In the genomic region with DNA sequence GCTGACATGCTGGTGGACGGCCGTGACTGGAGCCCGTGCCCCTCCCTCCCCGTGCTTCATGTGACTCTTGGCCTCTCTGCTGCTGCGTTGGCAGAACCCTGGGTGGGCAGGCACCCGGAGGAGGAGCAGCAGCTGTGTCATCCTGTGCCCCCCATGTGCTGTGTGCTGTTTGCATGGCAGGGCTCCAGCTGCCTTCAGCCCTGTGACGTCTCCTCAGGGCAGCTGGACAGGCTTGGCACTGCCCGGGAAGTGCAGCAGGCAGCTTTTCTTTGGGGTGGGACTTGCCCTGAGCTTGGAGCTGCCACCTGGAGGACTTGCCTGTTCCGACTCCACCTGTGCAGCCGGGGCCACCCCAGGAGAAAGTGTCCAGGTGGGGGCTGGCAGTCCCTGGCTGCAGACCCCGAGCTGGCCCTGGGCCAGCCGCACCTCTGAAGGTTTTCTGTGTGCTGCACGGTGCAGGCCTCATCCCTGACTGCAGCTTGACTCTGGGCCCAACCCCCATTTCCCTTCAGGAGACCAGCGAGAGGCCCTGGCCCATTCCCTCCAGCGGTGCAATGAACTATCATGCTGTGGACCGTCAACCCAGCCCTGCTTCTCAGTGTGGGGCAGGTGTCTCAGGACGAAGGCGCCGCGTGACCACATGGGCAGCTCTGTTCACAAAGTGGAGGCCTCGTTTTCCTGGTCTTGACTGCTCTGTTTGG, we compare ENCODE assay signal across 1 cellular context.
TF ChIP-seq lines count a peak whose summit lies in the region.

No MANE protein-coding gene starts in this region.

TF ChIP-seq in HepG2, 621 proteins besides CTCF, POLR2A, EP300 and RAD21:
- no peak for TF ChIP-seq TBL1XR1 (IDR thresholded peaks at IDR 0.05; ENCODE audit: borderline replicate concordance, low read length, partially characterized antibody)
- TF ChIP-seq CREB1 (IDR thresholded peaks at IDR 0.05): 0 out of 2 replicates have a peak, but pooled peaks have one; percentile 8
- no peak for TF ChIP-seq CREB1 (CRISPR knock-in tag; IDR thresholded peaks at IDR 0.05)
- TF ChIP-seq, protein P1, sequence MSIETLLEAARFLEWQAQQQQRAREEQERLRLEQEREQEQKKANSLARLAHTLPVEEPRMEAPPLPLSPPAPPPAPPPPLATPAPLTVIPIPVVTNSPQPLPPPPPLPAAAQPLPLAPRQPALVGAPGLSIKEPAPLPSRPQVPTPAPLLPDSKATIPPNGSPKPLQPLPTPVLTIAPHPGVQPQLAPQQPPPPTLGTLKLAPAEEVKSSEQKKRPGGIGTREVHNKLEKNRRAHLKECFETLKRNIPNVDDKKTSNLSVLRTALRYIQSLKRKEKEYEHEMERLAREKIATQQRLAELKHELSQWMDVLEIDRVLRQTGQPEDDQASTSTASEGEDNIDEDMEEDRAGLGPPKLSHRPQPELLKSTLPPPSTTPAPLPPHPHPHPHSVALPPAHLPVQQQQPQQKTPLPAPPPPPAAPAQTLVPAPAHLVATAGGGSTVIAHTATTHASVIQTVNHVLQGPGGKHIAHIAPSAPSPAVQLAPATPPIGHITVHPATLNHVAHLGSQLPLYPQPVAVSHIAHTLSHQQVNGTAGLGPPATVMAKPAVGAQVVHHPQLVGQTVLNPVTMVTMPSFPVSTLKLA (IDR thresholded peaks at IDR 0.05): peak; percentile 44
